In the genomic region with DNA sequence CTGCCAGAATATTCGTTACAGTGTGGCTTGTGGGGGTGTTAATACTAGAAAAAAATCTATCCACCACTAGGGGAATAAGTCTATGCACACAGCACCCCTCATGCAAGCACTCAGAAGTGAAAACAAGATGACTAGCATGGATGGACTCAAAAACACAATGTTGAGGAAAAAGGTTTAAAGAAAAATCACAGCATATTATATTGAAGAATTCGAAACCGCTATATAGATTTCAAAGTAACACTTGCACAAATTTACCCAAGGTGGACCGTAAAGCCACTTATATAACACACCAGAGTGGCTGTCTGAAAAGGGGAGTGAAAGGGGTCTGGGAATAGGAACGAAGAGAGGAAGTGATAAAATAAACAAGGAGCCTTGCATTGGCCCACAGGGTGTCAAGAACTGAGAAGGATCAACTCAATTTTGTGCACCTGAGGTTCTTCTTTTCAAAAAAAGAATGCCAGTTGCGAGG, we compare ENCODE assay signal across 8 cellular contexts. TPM values are rescaled to one million over a fixed set of nuclear protein-coding genes. Genes with fewer than 3 reads are reported as not detected.
DNase-seq lines count a peak whose midpoint lies in the region; ATAC-seq and TF ChIP-seq lines count a peak whose summit lies in the region.

No MANE protein-coding gene starts in this region.

- H3K27me3 ChIP-seq in A673 (replicated peaks; ENCODE audit: insufficient read depth, low read depth, low read length, poor library complexity) (no peaks in the 10 kb centered on the region), GM06990 (replicated peaks; ENCODE audit: control insufficient read depth, insufficient read depth, low read length) (no peaks in the 10 kb centered on the region), right atrium auricular region (no peaks in the 10 kb centered on the region)

- intact Hi-C loops in A673 (cut with micrococcal nuclease; ENCODE audit: unreplicated experiment) = no loop called here

- H3K4me1 ChIP-seq in A673 (ENCODE audit: insufficient read depth, low read length, poor library complexity, severe bottlenecking) = peaks cover 5% of the 10 kb centered on the region
- H3K4me1 ChIP-seq in right atrium auricular region = peaks cover 0 to 28% of the 10 kb centered on the region in 2 donors

- peaks cover 4% of the 10 kb centered on the region for H3K36me3 ChIP-seq in A673 (ENCODE audit: insufficient read depth, low read length, poor library complexity, severe bottlenecking)
- H3K36me3 ChIP-seq in GM06990 (ENCODE audit: control insufficient read depth, insufficient read depth, low read length) = peaks cover 5% of the 10 kb centered on the region
- peaks cover 22% of the 10 kb centered on the region for H3K36me3 ChIP-seq in right atrium auricular region

- CTCF ChIA-PET in A673 (lab: Charles Lee) = no interaction called here

- peak; percentile 70 for DNase-seq in A673 (ENCODE audit: low spot score)
- DNase-seq in GM06990 (ENCODE audit: extremely low read depth, insufficient read length) = no peak
- peak; percentile 58 for DNase-seq in NCI-H82 (lab: John Stamatoyannopoulos, UW)
- peak; percentile 18 for DNase-seq in amniotic stem cell (lab: John Stamatoyannopoulos, UW)
- no peak for DNase-seq in right atrium auricular region (ENCODE audit: low spot score)
- peak; percentile 72 for DNase-seq in renal cortical epithelial cell (ENCODE audit: low read depth)
- no peak for DNase-seq in activated effector memory CD4-positive, alpha-beta T cell treated with anti-CD3 and anti-CD28 coated beads, Interleukin-2, amount 50 U/mL, for 16 hours

- no peaks in the 10 kb centered on the region for H3K9me3 ChIP-seq in A673 (ENCODE audit: low read depth, low read length, poor library complexity, severe bottlenecking)
- H3K9me3 ChIP-seq in right atrium auricular region = no peaks in the 10 kb centered on the region

- BruUV-seq in A673 (replicated peaks; lab: Mats Ljungman, UMichigan) = no TSS peak

- peak overlapping the region; percentile 81 for H3K27ac ChIP-seq in A673 (ENCODE audit: low read depth, low read length, poor library complexity, severe bottlenecking)
- H3K27ac ChIP-seq in right atrium auricular region = peak overlapping the region; percentile 84 to 91

- ATAC-seq in HG02943 (IDR thresholded peaks at IDR 0.05; ENCODE audit: low read depth, unreplicated experiment) = peak; percentile 42

- peak overlapping the region; percentile 83 for H3K4me3 ChIP-seq in A673 (ENCODE audit: low read depth, low read length, poor library complexity, severe bottlenecking)
- H3K4me3 ChIP-seq in GM06990 (replicated peaks; ENCODE audit: low read depth, low read length) = peak overlapping the region; percentile 86
- peak overlapping the region; percentile 86 to 90 for H3K4me3 ChIP-seq in right atrium auricular region

- POLR2A ChIA-PET in A673 (lab: Charles Lee; ENCODE audit: low non-redundant PET) = no interaction called here

- peak; percentile 57; the same call in 1 of the 2 replicates for TF ChIP-seq CTCF in A673 (conservative IDR thresholded peaks at IDR 0.05; ENCODE audit: low read depth, low read length)
- TF ChIP-seq CTCF in GM06990 (IDR thresholded peaks at IDR 0.05; ENCODE audit: insufficient read depth, low read length, poor library complexity, severe bottlenecking) = peak; percentile 48
- peak in 1 of 2 donors; percentile 54 for TF ChIP-seq CTCF in right atrium auricular region (IDR thresholded peaks at IDR 0.05)

RNA-seq across cellular contexts. Expression of a gene that starts 0.5 kb away (rescaled TPM):
- total RNA-seq in A673 (2021) = 46.7 and 55.7 TPM in 2 replicates
- total RNA-seq in right atrium auricular region = 10 to 100 TPM; 17.0 to 18.1 TPM
- total RNA-seq in renal cortical epithelial cell = 36.5 and 55.6 TPM in 2 replicates

RNA-seq across cellular contexts. Expression of a gene that starts 46.1 kb away (rescaled TPM):
- total RNA-seq in A673 (2021) = not detected in 2 replicates
- total RNA-seq in right atrium auricular region = not detected
- total RNA-seq in renal cortical epithelial cell = not detected in 2 replicates

Comparison
In these comparisons a context has a peak if more than half of its experiments do, and no peak if none do; other contexts are left out.
1. DNase-seq: peak in A673 (single experiment), NCI-H82 (single experiment), amniotic stem cell (single experiment) and renal cortical epithelial cell (single experiment); none in GM06990 (single experiment), right atrium auricular region (single experiment) and activated effector memory CD4-positive, alpha-beta T cell treated with anti-CD3 and anti-CD28 coated beads, Interleukin-2, amount 50 U/mL, for 16 hours (single experiment).
2. Peak in every context shown above with its lines, with median percentiles within 50 percentile points of each other: H3K4me3 ChIP-seq.